Comparison of ENCODE assay signal across 1 cellular context in the genomic region with DNA sequence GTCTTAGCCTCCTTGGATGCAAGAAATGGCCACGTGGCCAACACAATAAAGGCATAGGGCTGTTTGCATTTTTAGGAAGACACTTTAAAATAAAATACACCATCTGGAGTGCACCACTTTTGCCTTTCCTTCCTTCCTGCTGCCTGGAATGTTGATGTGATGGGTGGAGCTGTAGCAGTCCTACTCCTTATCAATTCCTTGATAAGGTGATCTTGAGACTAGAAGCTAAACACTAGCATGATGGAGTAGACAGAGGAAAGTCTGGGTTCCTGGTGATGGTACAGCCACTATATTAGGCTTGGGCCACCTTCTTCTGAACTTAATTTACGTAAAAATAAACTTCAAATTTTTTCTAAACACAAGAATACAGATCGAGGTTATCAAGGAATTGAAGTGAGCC.
TF ChIP-seq lines count a peak whose summit lies in the region.

No MANE protein-coding gene starts in this region.

TF ChIP-seq in H1, 55 proteins besides CTCF, POLR2A, EP300 and RAD21 (continued from another document):
- TF ChIP-seq ZNF274 (IDR thresholded peaks at IDR 0.05; ENCODE audit: borderline replicate concordance, extremely low read depth, low read length) (no peak), TBP (IDR thresholded peaks at IDR 0.05; ENCODE audit: low read depth, low read length) (no peak), JUN (IDR thresholded peaks at IDR 0.05; ENCODE audit: low read depth, low read length) (no peak), KDM4A (IDR thresholded peaks at IDR 0.05; ENCODE audit: low read depth, low read length, severe bottlenecking) (no peak), BACH1 (IDR thresholded peaks at IDR 0.05; ENCODE audit: low read length) (no peak), EZH2 (IDR thresholded peaks at IDR 0.05; ENCODE audit: low read depth, low read length, severe bottlenecking) (no peak), CHD2 (IDR thresholded peaks at IDR 0.05; ENCODE audit: low read length) (no peak), CBX8 (IDR thresholded peaks at IDR 0.05; ENCODE audit: borderline replicate concordance, low read depth, low read length) (no peak), CBX5 (IDR thresholded peaks at IDR 0.05; ENCODE audit: low read depth, low read length) (no peak), CHD1 (IDR thresholded peaks at IDR 0.05; ENCODE audit: low read depth, low read length) (no peak), POU5F1 (IDR thresholded peaks at IDR 0.05; ENCODE audit: low read depth, low read length) (no peak), EGR1 (IDR thresholded peaks at IDR 0.05; ENCODE audit: borderline replicate concordance, low read depth, low read length) (no peak), SP4 (IDR thresholded peaks at IDR 0.05; ENCODE audit: low read length) (no peak), GABPA (IDR thresholded peaks at IDR 0.05; ENCODE audit: borderline replicate concordance, insufficient read depth, low read length) (no peak)
- TF ChIP-seq, protein P1, sequence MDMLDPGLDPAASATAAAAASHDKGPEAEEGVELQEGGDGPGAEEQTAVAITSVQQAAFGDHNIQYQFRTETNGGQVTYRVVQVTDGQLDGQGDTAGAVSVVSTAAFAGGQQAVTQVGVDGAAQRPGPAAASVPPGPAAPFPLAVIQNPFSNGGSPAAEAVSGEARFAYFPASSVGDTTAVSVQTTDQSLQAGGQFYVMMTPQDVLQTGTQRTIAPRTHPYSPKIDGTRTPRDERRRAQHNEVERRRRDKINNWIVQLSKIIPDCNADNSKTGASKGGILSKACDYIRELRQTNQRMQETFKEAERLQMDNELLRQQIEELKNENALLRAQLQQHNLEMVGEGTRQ (IDR thresholded peaks at IDR 0.05; ENCODE audit: low read length): no peak
- TF ChIP-seq, protein P2, sequence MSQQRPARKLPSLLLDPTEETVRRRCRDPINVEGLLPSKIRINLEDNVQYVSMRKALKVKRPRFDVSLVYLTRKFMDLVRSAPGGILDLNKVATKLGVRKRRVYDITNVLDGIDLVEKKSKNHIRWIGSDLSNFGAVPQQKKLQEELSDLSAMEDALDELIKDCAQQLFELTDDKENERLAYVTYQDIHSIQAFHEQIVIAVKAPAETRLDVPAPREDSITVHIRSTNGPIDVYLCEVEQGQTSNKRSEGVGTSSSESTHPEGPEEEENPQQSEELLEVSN (IDR thresholded peaks at IDR 0.05): no peak
TF ChIP-seq in H1: peak in this region for 0.
